ENCODE assay signal across 1 cellular context in genomic region chr12:50084775-50085614, GRCh38.
TF ChIP-seq lines count a peak whose summit lies in the region.

Gene SMARCD1 (plus strand): TSS chr12:50085342. CDS start chr12:50085370, 28 bp downstream.

TF ChIP-seq in HepG2, 621 proteins besides CTCF, POLR2A, EP300 and RAD21 (continued from another document and continues in another):
- no peak for TF ChIP-seq ZNF280D (CRISPR knock-in tag; IDR thresholded peaks at IDR 0.05)
- peak; percentile 90 to 94; a peak in 3 of 4 replicates for TF ChIP-seq HMGXB4 (CRISPR knock-in tag; IDR thresholded peaks at IDR 0.05; ENCODE audit: borderline replicate concordance in 1 of 2, low read depth in 1 of 2)
- 0 out of 2 replicates have a peak, but pooled peaks have one; percentile 45 for TF ChIP-seq ZHX2 (IDR thresholded peaks at IDR 0.05; ENCODE audit: low read depth)
- TF ChIP-seq ZHX2 (CRISPR knock-in tag; IDR thresholded peaks at IDR 0.05; ENCODE audit: borderline replicate concordance) = no peak
- TF ChIP-seq ZNF670 (CRISPR knock-in tag; IDR thresholded peaks at IDR 0.05; ENCODE audit: borderline replicate concordance) = no peak
- TF ChIP-seq TFDP1 (CRISPR knock-in tag; IDR thresholded peaks at IDR 0.05; ENCODE audit: borderline replicate concordance) = 0 out of 2 replicates have a peak, but pooled peaks have one; percentile 9
- TF ChIP-seq ELK4 (CRISPR knock-in tag; IDR thresholded peaks at IDR 0.05; ENCODE audit: borderline replicate concordance) = no peak
- no peak for TF ChIP-seq LBX2 (CRISPR knock-in tag; IDR thresholded peaks at IDR 0.05; ENCODE audit: borderline replicate concordance)
- TF ChIP-seq ZNF720 (CRISPR knock-in tag; IDR thresholded peaks at IDR 0.05) = no peak
- no peak for TF ChIP-seq GLMP (CRISPR knock-in tag; IDR thresholded peaks at IDR 0.05; ENCODE audit: borderline replicate concordance)
- peak; percentile 65 for TF ChIP-seq HDAC1 (CRISPR knock-in tag; IDR thresholded peaks at IDR 0.05)
- no peak for TF ChIP-seq ZNF274 (CRISPR knock-in tag; IDR thresholded peaks at IDR 0.05)
- no peak for TF ChIP-seq GPN1 (CRISPR knock-in tag; IDR thresholded peaks at IDR 0.05; ENCODE audit: borderline replicate concordance)
- no peak for TF ChIP-seq ZNF20 (CRISPR knock-in tag; IDR thresholded peaks at IDR 0.05)
- TF ChIP-seq ZBTB3 (CRISPR knock-in tag; IDR thresholded peaks at IDR 0.05; ENCODE audit: borderline replicate concordance, low read depth) = no peak
- TF ChIP-seq ZNF446 (CRISPR knock-in tag; IDR thresholded peaks at IDR 0.05) = no peak
- no peak for TF ChIP-seq ZNF557 (CRISPR knock-in tag; IDR thresholded peaks at IDR 0.05)
- no peak for TF ChIP-seq MBNL3 (CRISPR knock-in tag; conservative IDR thresholded peaks at IDR 0.05)
- no peak for TF ChIP-seq MEF2D (CRISPR knock-in tag; IDR thresholded peaks at IDR 0.05)
- TF ChIP-seq ESRRA (CRISPR knock-in tag; IDR thresholded peaks at IDR 0.05; ENCODE audit: low read depth) = peak; percentile 36; the same call in 1 of the 2 replicates
- peak; percentile 3 for TF ChIP-seq HNRNPK (IDR thresholded peaks at IDR 0.05; ENCODE audit: low read depth, low read length, poor library complexity, severe bottlenecking)
- peak; percentile 93 for TF ChIP-seq ZBTB2 (CRISPR knock-in tag; IDR thresholded peaks at IDR 0.05; ENCODE audit: low read depth)
- no peak; the same call in 1 of the 2 replicates for TF ChIP-seq ZNF556 (CRISPR knock-in tag; IDR thresholded peaks at IDR 0.05; ENCODE audit: borderline replicate concordance)
- TF ChIP-seq SNAPC5 (CRISPR knock-in tag; IDR thresholded peaks at IDR 0.05; ENCODE audit: borderline replicate concordance) = no peak
- TF ChIP-seq RXRB (CRISPR knock-in tag; IDR thresholded peaks at IDR 0.05; ENCODE audit: borderline replicate concordance) = peak; percentile 58; the same call in 1 of the 2 replicates
- TF ChIP-seq NR1H2 (CRISPR knock-in tag; IDR thresholded peaks at IDR 0.05; ENCODE audit: borderline replicate concordance, low read depth) = no peak
- peak; percentile 49; the same call in 1 of the 2 replicates for TF ChIP-seq GATAD2A (CRISPR knock-in tag; IDR thresholded peaks at IDR 0.05)
- 0 out of 2 replicates have a peak, but pooled peaks have one; percentile 45 for TF ChIP-seq AHR (CRISPR knock-in tag; IDR thresholded peaks at IDR 0.05)
- TF ChIP-seq TGIF2 (CRISPR knock-in tag; IDR thresholded peaks at IDR 0.05) = no peak
- peak; percentile 45; the same call in 1 of the 2 replicates for TF ChIP-seq SP2 (CRISPR knock-in tag; IDR thresholded peaks at IDR 0.05)
- 0 out of 2 replicates have a peak, but pooled peaks have one; percentile 10 for TF ChIP-seq ETV5 (CRISPR knock-in tag; IDR thresholded peaks at IDR 0.05; ENCODE audit: borderline replicate concordance)
- no peak for TF ChIP-seq SMAD3 (CRISPR knock-in tag; IDR thresholded peaks at IDR 0.05)
- peak; percentile 3; the same call in 1 of the 2 replicates for TF ChIP-seq ZSCAN25 (CRISPR knock-in tag; IDR thresholded peaks at IDR 0.05)
- peak; percentile 54; the same call in 1 of the 2 replicates for TF ChIP-seq TAF1 (CRISPR knock-in tag; IDR thresholded peaks at IDR 0.05)
- TF ChIP-seq RARA (CRISPR knock-in tag; IDR thresholded peaks at IDR 0.05) = no peak
- TF ChIP-seq TFE3 (CRISPR knock-in tag; IDR thresholded peaks at IDR 0.05) = peak; percentile 52; the same call in 1 of the 2 replicates
- peak; percentile 89 for TF ChIP-seq THAP11 (CRISPR knock-in tag; IDR thresholded peaks at IDR 0.05)
- TF ChIP-seq MAX (IDR thresholded peaks at IDR 0.05) = peak; percentile 71
- peak; percentile 72 for TF ChIP-seq POLR2G (IDR thresholded peaks at IDR 0.05; ENCODE audit: low read depth, low read length)
- TF ChIP-seq ZNF232 (CRISPR knock-in tag; IDR thresholded peaks at IDR 0.05; ENCODE audit: borderline replicate concordance) = no peak
- TF ChIP-seq ZNF260 (CRISPR knock-in tag; IDR thresholded peaks at IDR 0.05; ENCODE audit: borderline replicate concordance, low read depth) = no peak
- no peak for TF ChIP-seq HMGA1 (CRISPR knock-in tag; conservative IDR thresholded peaks at IDR 0.05)
- TF ChIP-seq ZNF205 (CRISPR knock-in tag; IDR thresholded peaks at IDR 0.05) = no peak
